ENCODE assay signal across 29 cellular contexts in genomic region chr22:32269316-32269715, GRCh38. TPM values are rescaled to one million over a fixed set of nuclear protein-coding genes. Genes with fewer than 3 reads are reported as not detected.
"Had no signal": no experiment of that assay in that cellular context is flagged by ENCODE, and none has a peak within 500 bp of the region (broad histone marks: within the 10 kb centered on the region; RNA-seq: fewer than 3 reads in every experiment).

No MANE protein-coding gene starts in this region.

- ATAC-seq: naive thymus-derived CD4-positive, alpha-beta T cell; natural killer cell; pancreas; sciatic nerve; stimulated activated memory B cell treated with anti-CD40 and anti-IgM and Interleukin-4, amounts not matched to agents 10 μg/mL and 1 μg/mL and 100 μg/mL, for 72 hours; stimulated activated naive CD8-positive, alpha-beta T cell treated with anti-CD3 and anti-CD28 coated beads, Interleukin-15, amount 100 ng/mL, for 72 hours; stimulated activated naive CD8-positive, alpha-beta T cell treated with anti-CD3 and anti-CD28 coated beads, Interleukin-15, Interleukin-2, amounts not matched to agents 100 U/mL and 50 U/mL, for 24 hours; upper lobe of right lung had no signal

- H3K27ac ChIP-seq: pancreas, prostate gland, right atrium auricular region, skin epidermis, spleen, suprapubic skin, testis, tibial artery, transverse colon, upper lobe of right lung, uterus had no signal

- H3K36me3 ChIP-seq: pancreas, prostate gland, right atrium auricular region, spleen, suprapubic skin, tibial artery, transverse colon, upper lobe of right lung, uterus had no signal

- DNase-seq: naive thymus-derived CD4-positive, alpha-beta T cell; natural killer cell; occipital lobe; pancreas; retina; stimulated activated CD4-positive, alpha-beta T cell treated with anti-CD3 and anti-CD28 coated beads, Interleukin-12 subunit alpha, Interleukin-12 subunit beta, amount 100 ng/mL, for 4 hours; stimulated activated CD4-positive, alpha-beta T cell treated with anti-CD3 and anti-CD28 coated beads, Interleukin-1b, Interleukin-23, amount 100 ng/mL, for 48 hours; stimulated activated CD4-positive, alpha-beta T cell treated with anti-CD3 and anti-CD28 coated beads, Interleukin-4, amount 100 ng/mL, for 1 hour; stimulated activated CD4-positive, alpha-beta T cell treated with anti-CD3 and anti-CD28 coated beads, Interleukin-4, amount 100 ng/mL, for 4 hours; stimulated activated CD8-positive, alpha-beta memory T cell treated with anti-CD3 and anti-CD28 coated beads, Interleukin-4, amount 100 ng/mL, for 48 hours; stimulated activated naive CD4-positive, alpha-beta T cell; stimulated activated naive CD8-positive, alpha-beta T cell treated with anti-CD3 and anti-CD28 coated beads, Interleukin-15, amount 100 ng/mL, for 72 hours; stimulated activated naive CD8-positive, alpha-beta T cell treated with anti-CD3 and anti-CD28 coated beads, Interleukin-15, Interleukin-2, amounts not matched to agents 100 U/mL and 50 U/mL, for 24 hours; substantia nigra; testis; tibial artery; transverse colon; upper lobe of right lung; uterus had no signal

- H3K4me3 ChIP-seq: pancreas, prostate gland, right atrium auricular region, skin epidermis, smooth muscle cell, spleen, suprapubic skin, testis, tibial artery, transverse colon, upper lobe of right lung, uterus had no signal

- FAIRE-seq: pancreas had no signal

- H3K4me2 ChIP-seq: smooth muscle cell had no signal

- H3K9me3 ChIP-seq: pancreas, prostate gland, right atrium auricular region, spleen, suprapubic skin, testis, tibial artery, transverse colon, upper lobe of right lung, uterus had no signal

- H3K4me1 ChIP-seq: pancreas, prostate gland, testis, tibial artery, uterus had no signal

- H3K27me3 ChIP-seq: pancreas, right atrium auricular region, suprapubic skin, testis, transverse colon, upper lobe of right lung, uterus had no signal

RNA-seq across cellular contexts. Expression of gene SLC5A4, which starts 14.2 kb away (rescaled TPM):
- total RNA-seq: naive thymus-derived CD4-positive, alpha-beta T cell; natural killer cell; occipital lobe; osteoblast; smooth muscle cell had no signal
- polyA plus RNA-seq: naive thymus-derived CD4-positive, alpha-beta T cell; neural cell; smooth muscle cell had no signal
